Comparison of ENCODE assay signal across 8 cellular contexts in genomic region chr22:18610812-18611507, GRCh38. TPM values are rescaled to one million over a fixed set of nuclear protein-coding genes. Genes with fewer than 3 reads are reported as not detected.
DNase-seq lines count a peak whose midpoint lies in the region; ATAC-seq and TF ChIP-seq lines count a peak whose summit lies in the region.
"Not testable (repeated sequence)": the region's sequence is repeated elsewhere in the genome, so short reads cannot be mapped to it uniquely, and the experiment has no call there.

No MANE protein-coding gene starts in this region.

- not testable (repeated sequence) for H3K27me3 Mint-ChIP-seq in activated T-cell treated with anti-CD3 and anti-CD28 coated beads, Interleukin-2, amount 50 U/mL, for 4 hours (ENCODE audit: low read depth); naive B cell

- H3K36me3 Mint-ChIP-seq in activated T-cell treated with anti-CD3 and anti-CD28 coated beads, Interleukin-2, amount 50 U/mL, for 4 hours (ENCODE audit: insufficient read depth); naive B cell: not testable (repeated sequence)

- DNase-seq in MG63 (peak; percentile 69), Right ventricle myocardium superior (peak; percentile 40), upper lobe of left lung (peak in 1 of 2 donors; percentile 81)
- DNase-seq in activated T-cell treated with anti-CD3 and anti-CD28 coated beads, Interleukin-2, amount 50 U/mL, for 4 hours; naive B cell: not testable (repeated sequence)

- not testable (repeated sequence) for H3K4me1 Mint-ChIP-seq in activated T-cell treated with anti-CD3 and anti-CD28 coated beads, Interleukin-2, amount 50 U/mL, for 4 hours (ENCODE audit: low read depth); naive B cell

- WGBS in upper lobe of left lung, 2 donors, result no CpG with 5 or more reads among the region's 82 CpGs

- not testable (repeated sequence) for H3K27ac ChIP-seq in upper lobe of left lung

- not testable (repeated sequence) for H3K4me3 Mint-ChIP-seq in activated T-cell treated with anti-CD3 and anti-CD28 coated beads, Interleukin-2, amount 50 U/mL, for 4 hours; naive B cell

- not testable (repeated sequence) for H3K4me3 ChIP-seq in MG63, upper lobe of left lung

- not testable (repeated sequence) for H3K9me3 Mint-ChIP-seq in activated T-cell treated with anti-CD3 and anti-CD28 coated beads, Interleukin-2, amount 50 U/mL, for 4 hours; naive B cell

- TF ChIP-seq CTCF in upper lobe of left lung (IDR thresholded peaks at IDR 0.05), result not testable (repeated sequence)

- not testable (repeated sequence) for H3K36me3 ChIP-seq in MG63, upper lobe of left lung

- H3K4me1 ChIP-seq in upper lobe of left lung, result not testable (repeated sequence)

- TF ChIP-seq POLR2A in upper lobe of left lung (IDR thresholded peaks at IDR 0.05), result not testable (repeated sequence)

- not testable (repeated sequence) for H3K27me3 ChIP-seq in MG63, upper lobe of left lung

- not testable (repeated sequence) for H3K9me3 ChIP-seq in MG63, upper lobe of left lung

- peak; percentile 70 for ATAC-seq in GM18867 (IDR thresholded peaks at IDR 0.05; ENCODE audit: unreplicated experiment)
- ATAC-seq in GM21576 (IDR thresholded peaks at IDR 0.05; ENCODE audit: unreplicated experiment), result peak; percentile 68
- ATAC-seq in HG02970 (IDR thresholded peaks at IDR 0.05; ENCODE audit: low FRiP score, unreplicated experiment), result peak; percentile 63
- peak; percentile 77 to 84 for ATAC-seq in activated T-cell treated with anti-CD3 and anti-CD28 coated beads, Interleukin-2, amount 50 U/mL, for 4 hours
- peak; percentile 92 for ATAC-seq in Right ventricle myocardium superior (ENCODE audit: poor library complexity)
- ATAC-seq in naive B cell (ENCODE audit: low read depth in 2 of 2), result peak; percentile 83 to 87
- ATAC-seq in upper lobe of left lung (ENCODE audit: low FRiP score in 2 of 2), result peak; percentile 56 to 85

- not testable (repeated sequence) for H3K27ac Mint-ChIP-seq in naive B cell

- intact Hi-C loops in Right ventricle myocardium superior (cut with DNase I), result not testable (repeated sequence)

- not testable (repeated sequence) for TF ChIP-seq EP300 in upper lobe of left lung (IDR thresholded peaks at IDR 0.05)

RNA-seq across cellular contexts. Expression of gene RIMBP3, which starts 0.8 kb away (rescaled TPM):
- 0.17 and 2.0 TPM in 2 replicates for total RNA-seq in MG63 (2014; rRNA removed; shearing (Covaris generic); ENCODE audit: low replicate concordance)
- under 1 TPM; 0.45 to 0.89 (median 0.65) TPM for total RNA-seq in activated T-cell treated with anti-CD3 and anti-CD28 coated beads, Interleukin-2, amount 50 U/mL, for 4 hours
- total RNA-seq in Right ventricle myocardium superior (0.19 TPM), upper lobe of left lung (1 to 10 TPM in 3 of 6 donors, under 1 TPM in 2, not detected in 1; 0.44 to 1.7 (median 1.0) TPM)
- under 1 TPM in 5 of 6 donors, not detected in 1; 0.21 to 0.89 (median 0.36) TPM for polyA plus RNA-seq in naive B cell (ENCODE audit: low read depth in 6 of 6)
